ENCODE assay signal across 15 cellular contexts in the genomic region with DNA sequence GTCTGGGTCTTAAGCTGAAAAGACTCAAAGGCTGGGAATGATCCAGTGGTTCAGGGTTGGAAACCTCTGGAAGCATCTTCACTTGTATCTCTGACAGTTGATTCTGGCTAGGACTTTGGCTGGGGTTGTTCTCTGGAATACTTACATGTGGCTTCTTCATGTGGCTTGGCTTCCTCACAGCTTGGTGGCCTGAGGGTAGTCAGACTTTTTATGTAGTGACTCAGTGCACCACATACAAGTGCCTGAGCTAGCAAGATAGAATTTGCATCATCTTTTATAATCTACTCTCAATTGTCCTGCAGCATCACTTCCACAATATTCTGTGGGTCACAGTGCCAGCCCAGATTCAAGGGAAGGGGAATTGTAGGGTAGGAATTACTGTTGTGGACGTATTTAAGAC. TPM values are rescaled to one million over a fixed set of nuclear protein-coding genes. Genes with fewer than 3 reads are reported as not detected.
A peak's percentile ranks its signal among the peaks of the same experiment; 100 is the strongest.
DNase-seq lines count a peak whose midpoint lies in the region; ATAC-seq and TF ChIP-seq lines count a peak whose summit lies in the region.
"Had no signal": no experiment of that assay in that cellular context is flagged by ENCODE, and none has a peak within 500 bp of the region (broad histone marks: within the 10 kb centered on the region; RNA-seq: fewer than 3 reads in every experiment).

No MANE protein-coding gene starts in this region.

- no peak overlapping the region for H3K27ac Mint-ChIP-seq in activated T-helper 17 cell treated with anti-CD3 and anti-CD28 coated beads, Interleukin-2, amount 50 U/mL, for 72 hours

- POLR2A ChIA-PET in AG04449 (lab: Yijun Ruan, JAX): no interaction called here

- H3K4me1 Mint-ChIP-seq in activated T-helper 17 cell treated with anti-CD3 and anti-CD28 coated beads, Interleukin-2, amount 50 U/mL, for 72 hours: peaks cover 29% of the 10 kb centered on the region

- no peak for TF ChIP-seq POLR2A in GM18505 (IDR thresholded peaks at IDR 0.05; ENCODE audit: borderline replicate concordance, extremely low read depth, insufficient read depth, insufficient read length)

- CTCF ChIA-PET in AG04449 (lab: Yijun Ruan, JAX): no interaction called here

- H3K4me3 Mint-ChIP-seq in activated T-helper 17 cell treated with anti-CD3 and anti-CD28 coated beads, Interleukin-2, amount 50 U/mL, for 72 hours: no peak overlapping the region

- TF ChIP-seq CTCF in AG04449 (IDR thresholded peaks at IDR 0.05; ENCODE audit: insufficient read depth, low read length, missing control alignments): no peak
- TF ChIP-seq CTCF in foreskin fibroblast (IDR thresholded peaks at IDR 0.05; ENCODE audit: low read depth, low read length): no peak

- peak; percentile 16 for DNase-seq in AG04449 (ENCODE audit: low read depth, low spot score)
- DNase-seq in HCEC 1CT: peak; percentile 68
- DNase-seq in foreskin fibroblast: peak; percentile 42 to 71
- DNase-seq in SIG-M5 treated with dmso at 0.1 percent for 504 hours (lab: John Stamatoyannopoulos, UW; ENCODE audit: unreplicated experiment): no peak
- no peak for DNase-seq in KBM-7
- DNase-seq: activated CD4-positive, CD25-positive, alpha-beta regulatory T cell treated with anti-CD3 and anti-CD28 coated beads, Interleukin-2, amount 50 U/mL, for 72 hours; anterior cingulate cortex; dorsolateral prefrontal cortex; KG1; NCI-H510A; PC-9; stimulated activated naive CD4-positive, alpha-beta T cell had no signal

- H3K4me3 ChIP-seq in AG04449 (ENCODE audit: low read depth, low read length) (no peak overlapping the region), foreskin fibroblast (ENCODE audit: low read depth in 1 of 2, low read length in 2 of 2) (no peak overlapping the region)
- H3K4me3 ChIP-seq: dorsolateral prefrontal cortex, PC-9 had no signal

- no peaks in the 10 kb centered on the region for H3K9me3 Mint-ChIP-seq in activated T-helper 17 cell treated with anti-CD3 and anti-CD28 coated beads, Interleukin-2, amount 50 U/mL, for 72 hours

- peak; percentile 51 for ATAC-seq in activated T-helper 17 cell treated with anti-CD3 and anti-CD28 coated beads, Interleukin-2, amount 50 U/mL, for 72 hours (replicated peaks)
- ATAC-seq in HG02798 (IDR thresholded peaks at IDR 0.05; ENCODE audit: poor library complexity, unreplicated experiment) (no peak), GM18505 (IDR thresholded peaks at IDR 0.05; ENCODE audit: unreplicated experiment) (no peak)

- H3K36me3 Mint-ChIP-seq in activated T-helper 17 cell treated with anti-CD3 and anti-CD28 coated beads, Interleukin-2, amount 50 U/mL, for 72 hours (ENCODE audit: low read depth): no peaks in the 10 kb centered on the region

- H3K27me3 Mint-ChIP-seq in activated T-helper 17 cell treated with anti-CD3 and anti-CD28 coated beads, Interleukin-2, amount 50 U/mL, for 72 hours: no peaks in the 10 kb centered on the region

- in situ Hi-C loops in KBM-7 (cut with MboI; ENCODE audit: low pct_unique_long_range_greater_than_20kb, low sequenced_read_pairs): no loop called here

RNA-seq across cellular contexts. Expression of gene MTX2, which starts 12.0 kb away (rescaled TPM):
- total RNA-seq in activated T-helper 17 cell treated with anti-CD3 and anti-CD28 coated beads, Interleukin-2, amount 50 U/mL, for 72 hours: 10 to 100 TPM; 21.4 to 22.0 TPM

Comparison
In these comparisons a context has a peak if more than half of its experiments do, and no peak if none do; other contexts are left out.
1. DNase-seq: peak in AG04449 (single experiment), HCEC 1CT (single experiment) and foreskin fibroblast (2 of 2); none in SIG-M5 treated with dmso at 0.1 percent for 504 hours (single experiment) and KBM-7 (single experiment).